8 cellular contexts compared by ENCODE assay signal in genomic region chr1:50873458-50874187, GRCh38.
DNase-seq lines count a peak whose midpoint lies in the region; ATAC-seq and TF ChIP-seq lines count a peak whose summit lies in the region.

No MANE protein-coding gene starts in this region.

- ATAC-seq in GM18861 (IDR thresholded peaks at IDR 0.05; ENCODE audit: unreplicated experiment) = peak; percentile 90
- peak; percentile 84 for ATAC-seq in HG03039 (IDR thresholded peaks at IDR 0.05; ENCODE audit: unreplicated experiment)

- CTCF ChIA-PET in activated CD4-positive, alpha-beta memory T cell treated with anti-CD3 and anti-CD28 coated beads for 36 hours (lab: Charles Lee) = interaction anchor here (0.6 to 9.4 kb wide), 29 partner anchors 8 to 432 kb away, joined by 3 to 131 read pairs (median 3); no protein-coding TSS in a partner anchor

- peak; percentile 39 to 62 (median 50) for TF ChIP-seq CTCF in nephron (IDR thresholded peaks at IDR 0.05; ENCODE audit: unreplicated experiment in 3 of 3)
- TF ChIP-seq CTCF in tibial nerve (IDR thresholded peaks at IDR 0.05) = peak in 1 of 5 experiments; percentile 34

- H3K4me3 ChIP-seq in tibial nerve = no peak overlapping the region

- H3K36me3 ChIP-seq in tibial nerve = peaks cover 0 to 5% (median 0%) of the 10 kb centered on the region in 3 donors

- POLR2A ChIA-PET in activated CD4-positive, alpha-beta memory T cell treated with anti-CD3 and anti-CD28 coated beads for 36 hours (lab: Charles Lee) = no interaction called here

- H3K27ac ChIP-seq in epithelial cell of prostate = no peak overlapping the region
- H3K27ac ChIP-seq in tibial nerve = no peak overlapping the region

- H3K27ac Mint-ChIP-seq in activated CD4-positive, alpha-beta memory T cell treated with anti-CD3 and anti-CD28 coated beads for 36 hours = no peak overlapping the region
- H3K27ac Mint-ChIP-seq in nephron = no peak overlapping the region

- DNase-seq in Ammon's horn (ENCODE audit: low spot score) = peak; percentile 42
- DNase-seq in NCI-H526 treated with DMSO at 0.1 percent for 48 hours (lab: John Stamatoyannopoulos, UW) = peak; percentile 28
- DNase-seq in activated CD4-positive, alpha-beta memory T cell treated with anti-CD3 and anti-CD28 coated beads for 36 hours = peak; percentile 82
- DNase-seq in epithelial cell of prostate (ENCODE audit: low read depth, low spot score) = peak; percentile 16
- DNase-seq in tibial nerve (ENCODE audit: low spot score in 2 of 2) = peak; percentile 14 to 19

- no peaks in the 10 kb centered on the region for H3K36me3 Mint-ChIP-seq in activated CD4-positive, alpha-beta memory T cell treated with anti-CD3 and anti-CD28 coated beads for 36 hours
- no peaks in the 10 kb centered on the region for H3K36me3 Mint-ChIP-seq in nephron (ENCODE audit: low read depth)

- intact Hi-C loops in activated CD4-positive, alpha-beta memory T cell treated with anti-CD3 and anti-CD28 coated beads for 36 hours (cut with micrococcal nuclease) = loop anchor here (1.0 to 5.0 kb wide), 4 partner anchors 95 to 424 kb away; no protein-coding TSS in a partner anchor

- no peaks in the 10 kb centered on the region for H3K27me3 Mint-ChIP-seq in activated CD4-positive, alpha-beta memory T cell treated with anti-CD3 and anti-CD28 coated beads for 36 hours
- no peaks in the 10 kb centered on the region for H3K27me3 Mint-ChIP-seq in nephron (ENCODE audit: low read depth)

- H3K9me3 Mint-ChIP-seq in activated CD4-positive, alpha-beta memory T cell treated with anti-CD3 and anti-CD28 coated beads for 36 hours = no peaks in the 10 kb centered on the region
- no peaks in the 10 kb centered on the region for H3K9me3 Mint-ChIP-seq in nephron

- no peak for TF ChIP-seq EP300 in tibial nerve (IDR thresholded peaks at IDR 0.05)

- H3K4me1 Mint-ChIP-seq in activated CD4-positive, alpha-beta memory T cell treated with anti-CD3 and anti-CD28 coated beads for 36 hours (ENCODE audit: low read depth) = peaks cover 6% of the 10 kb centered on the region
- H3K4me1 Mint-ChIP-seq in nephron = no peaks in the 10 kb centered on the region

- H3K4me1 ChIP-seq in tibial nerve = peaks cover 0 to 7% (median 0%) of the 10 kb centered on the region in 4 donors

- 61 to 72% methylated on average over 5 of the region's 5 CpGs for WGBS in tibial nerve, 2 donors

- H3K9me3 ChIP-seq in tibial nerve = no peaks in the 10 kb centered on the region

- H3K27me3 ChIP-seq in tibial nerve = no peaks in the 10 kb centered on the region

- no peak for TF ChIP-seq POLR2A in tibial nerve (IDR thresholded peaks at IDR 0.05)

- H3K4me3 Mint-ChIP-seq in activated CD4-positive, alpha-beta memory T cell treated with anti-CD3 and anti-CD28 coated beads for 36 hours = peak overlapping the region; percentile 54
- peak overlapping the region; percentile 39 to 63 (median 43) for H3K4me3 Mint-ChIP-seq in nephron

Comparison
In these comparisons a context has a peak if more than half of its experiments do, and no peak if none do; other contexts are left out.
1. DNase-seq: peak in every context shown above with its lines; median percentile 82 in activated CD4-positive, alpha-beta memory T cell treated with anti-CD3 and anti-CD28 coated beads for 36 hours; 42 in Ammon's horn; 28 in NCI-H526 treated with DMSO at 0.1 percent for 48 hours; 16 in tibial nerve; 16 in epithelial cell of prostate.